1 cellular context compared by ENCODE assay signal in the genomic region with DNA sequence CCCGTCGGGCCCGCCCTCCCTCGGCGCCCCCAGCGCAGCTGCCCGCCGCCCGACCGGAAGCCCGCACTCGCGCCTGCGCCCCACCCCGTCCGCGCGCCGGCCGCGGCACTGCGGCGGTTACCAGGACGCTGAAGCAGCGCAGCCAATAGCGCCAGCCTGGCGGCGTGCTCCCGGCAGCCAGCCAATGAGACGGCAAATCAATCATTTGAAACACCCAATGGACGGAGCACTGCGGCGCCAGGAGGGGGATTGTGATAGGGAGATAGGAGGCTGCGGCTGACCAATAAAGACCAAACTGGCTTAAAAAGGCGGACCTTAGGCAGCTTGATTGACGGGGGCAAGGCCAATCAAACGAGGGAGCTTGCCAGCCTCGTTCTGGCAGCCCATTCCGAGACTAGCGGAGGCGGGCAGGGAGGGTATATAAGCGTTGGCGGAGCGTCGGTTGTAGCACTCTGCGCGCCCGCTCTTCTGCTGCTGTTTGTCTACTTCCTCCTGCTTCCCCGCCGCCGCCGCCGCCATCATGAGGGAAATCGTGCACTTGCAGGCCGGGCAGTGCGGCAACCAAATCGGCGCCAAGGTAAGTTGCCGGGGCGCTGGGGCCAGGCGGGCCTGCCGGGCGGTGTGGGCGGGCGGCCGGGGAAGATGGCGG.
TF ChIP-seq lines count a peak whose summit lies in the region.

A gene (plus strand): TSS at position 447 of the 649 bp plus-strand sequence. CDS start 74 bp downstream, at position 521.

TF ChIP-seq in K562, 482 proteins besides CTCF, POLR2A, EP300 and RAD21 (continued from another document and continues in another):
- TF ChIP-seq, protein P1, sequence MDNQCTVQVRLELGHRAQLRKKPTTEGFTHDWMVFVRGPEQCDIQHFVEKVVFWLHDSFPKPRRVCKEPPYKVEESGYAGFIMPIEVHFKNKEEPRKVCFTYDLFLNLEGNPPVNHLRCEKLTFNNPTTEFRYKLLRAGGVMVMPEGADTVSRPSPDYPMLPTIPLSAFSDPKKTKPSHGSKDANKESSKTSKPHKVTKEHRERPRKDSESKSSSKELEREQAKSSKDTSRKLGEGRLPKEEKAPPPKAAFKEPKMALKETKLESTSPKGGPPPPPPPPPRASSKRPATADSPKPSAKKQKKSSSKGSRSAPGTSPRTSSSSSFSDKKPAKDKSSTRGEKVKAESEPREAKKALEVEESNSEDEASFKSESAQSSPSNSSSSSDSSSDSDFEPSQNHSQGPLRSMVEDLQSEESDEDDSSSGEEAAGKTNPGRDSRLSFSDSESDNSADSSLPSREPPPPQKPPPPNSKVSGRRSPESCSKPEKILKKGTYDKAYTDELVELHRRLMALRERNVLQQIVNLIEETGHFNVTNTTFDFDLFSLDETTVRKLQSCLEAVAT (IDR thresholded peaks at IDR 0.05) = peak; percentile 66 to 99
- TF ChIP-seq COPS2 (conservative IDR thresholded peaks at IDR 0.05) (no peak), NFIC (IDR thresholded peaks at IDR 0.05) (peak; percentile 79), BACH1 (tag; IDR thresholded peaks at IDR 0.05) (no peak), LEF1 (IDR thresholded peaks at IDR 0.05) (peak; percentile 42; the same call in 1 of the 2 replicates), MAFG (tag; conservative IDR thresholded peaks at IDR 0.05) (no peak), GATA2 (CRISPR knock-in tag; IDR thresholded peaks at IDR 0.05) (no peak), YBX1 (IDR thresholded peaks at IDR 0.05) (no peak), ZNF778 (CRISPR knock-in tag; IDR thresholded peaks at IDR 0.05) (no peak), WHSC1 (IDR thresholded peaks at IDR 0.05; ENCODE audit: low read length) (no peak), ZNF311 (CRISPR knock-in tag; IDR thresholded peaks at IDR 0.05) (no peak), TAF1 (IDR thresholded peaks at IDR 0.05; ENCODE audit: control insufficient read depth, extremely low read depth, insufficient read depth, low read length, severe bottlenecking) (peak; percentile 99), HDGF (IDR thresholded peaks at IDR 0.05) (no peak), CREM (IDR thresholded peaks at IDR 0.05; ENCODE audit: low read depth) (peak; percentile 71), THRAP3 (IDR thresholded peaks at IDR 0.05; ENCODE audit: borderline replicate concordance) (no peak), ZNF41 (CRISPR knock-in tag; conservative IDR thresholded peaks at IDR 0.05) (no peak), POLR2AphosphoS5 (IDR thresholded peaks at IDR 0.05; ENCODE audit: control insufficient read depth, insufficient read depth, low read depth, low read length) (peak; percentile 99), TARDBP (IDR thresholded peaks at IDR 0.05) (peak; percentile 42; the same call in 1 of the 2 replicates), ZFX (CRISPR knock-in tag; IDR thresholded peaks at IDR 0.05) (peak; percentile 30; the same call in 1 of the 2 replicates), NCOA6 (IDR thresholded peaks at IDR 0.05) (no peak), SAFB (IDR thresholded peaks at IDR 0.05; ENCODE audit: borderline replicate concordance, low read depth, low read length) (no peak), TAF7 (tag; IDR thresholded peaks at IDR 0.05) (peak; percentile 98), ZNF12 (CRISPR knock-in tag; IDR thresholded peaks at IDR 0.05) (no peak), ERF (CRISPR knock-in tag; IDR thresholded peaks at IDR 0.05) (peak; percentile 88), HNRNPH1 (optimal IDR thresholded peaks at IDR 0.05; ENCODE audit: low read depth, low read length) (no peak), PTTG1 (tag; IDR thresholded peaks at IDR 0.05; ENCODE audit: low read depth) (no peak), ZBTB17 (CRISPR knock-in tag; IDR thresholded peaks at IDR 0.05) (0 out of 2 replicates have a peak, but pooled peaks have one; percentile 57), SRSF1 (IDR thresholded peaks at IDR 0.05; ENCODE audit: low read depth, low read length) (no peak), GTF2E2 (tag; IDR thresholded peaks at IDR 0.05) (peak; percentile 99), CAMTA2 (CRISPR knock-in tag; conservative IDR thresholded peaks at IDR 0.05) (peak; percentile 89; the same call in 1 of the 2 replicates), ZNF253 (CRISPR knock-in tag; conservative IDR thresholded peaks at IDR 0.05) (no peak), DDX20 (tag; IDR thresholded peaks at IDR 0.05; ENCODE audit: low read depth) (no peak), ZNF586 (CRISPR knock-in tag; conservative IDR thresholded peaks at IDR 0.05) (no peak), ZNF174 (CRISPR knock-in tag; IDR thresholded peaks at IDR 0.05) (no peak), ZNF197 (CRISPR knock-in tag; IDR thresholded peaks at IDR 0.05; ENCODE audit: low read depth) (no peak), ZNF408 (CRISPR knock-in tag; IDR thresholded peaks at IDR 0.05; ENCODE audit: low read depth) (no peak), SRSF7 (optimal IDR thresholded peaks at IDR 0.05; ENCODE audit: low read depth, low read length) (no peak), TBP (optimal IDR thresholded peaks at IDR 0.05; ENCODE audit: low read depth, low read length) (no peak), POLR2AphosphoS2 (IDR thresholded peaks at IDR 0.05; ENCODE audit: low read length) (peak; percentile 93; the same call in 1 of the 2 replicates), HDAC1 (IDR thresholded peaks at IDR 0.05) (peak in 1 of 2 experiments; percentile 36; a peak in 2 of 4 replicates), FOSL1 (tag; conservative IDR thresholded peaks at IDR 0.05) (no peak), CBFA2T3 (IDR thresholded peaks at IDR 0.05) (no peak), HEY1 (CRISPR knock-in tag; IDR thresholded peaks at IDR 0.05; ENCODE audit: borderline replicate concordance) (no peak), FOXM1 (IDR thresholded peaks at IDR 0.05; ENCODE audit: low read depth) (peak; percentile 100), FOXM1 (CRISPR knock-in tag; IDR thresholded peaks at IDR 0.05; ENCODE audit: low read depth) (peak; percentile 100), POLR3A (IDR thresholded peaks at IDR 0.05; ENCODE audit: borderline replicate concordance, extremely low read depth, insufficient read depth, insufficient read length) (no peak), ZBTB8A (IDR thresholded peaks at IDR 0.05; ENCODE audit: partially characterized antibody) (no peak)
- TF ChIP-seq, protein P2, sequence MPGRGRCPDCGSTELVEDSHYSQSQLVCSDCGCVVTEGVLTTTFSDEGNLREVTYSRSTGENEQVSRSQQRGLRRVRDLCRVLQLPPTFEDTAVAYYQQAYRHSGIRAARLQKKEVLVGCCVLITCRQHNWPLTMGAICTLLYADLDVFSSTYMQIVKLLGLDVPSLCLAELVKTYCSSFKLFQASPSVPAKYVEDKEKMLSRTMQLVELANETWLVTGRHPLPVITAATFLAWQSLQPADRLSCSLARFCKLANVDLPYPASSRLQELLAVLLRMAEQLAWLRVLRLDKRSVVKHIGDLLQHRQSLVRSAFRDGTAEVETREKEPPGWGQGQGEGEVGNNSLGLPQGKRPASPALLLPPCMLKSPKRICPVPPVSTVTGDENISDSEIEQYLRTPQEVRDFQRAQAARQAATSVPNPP (IDR thresholded peaks at IDR 0.05; ENCODE audit: borderline replicate concordance, insufficient read depth, insufficient read length) = no peak
- TF ChIP-seq, protein P3, sequence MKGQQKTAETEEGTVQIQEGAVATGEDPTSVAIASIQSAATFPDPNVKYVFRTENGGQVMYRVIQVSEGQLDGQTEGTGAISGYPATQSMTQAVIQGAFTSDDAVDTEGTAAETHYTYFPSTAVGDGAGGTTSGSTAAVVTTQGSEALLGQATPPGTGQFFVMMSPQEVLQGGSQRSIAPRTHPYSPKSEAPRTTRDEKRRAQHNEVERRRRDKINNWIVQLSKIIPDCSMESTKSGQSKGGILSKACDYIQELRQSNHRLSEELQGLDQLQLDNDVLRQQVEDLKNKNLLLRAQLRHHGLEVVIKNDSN (CRISPR knock-in tag; IDR thresholded peaks at IDR 0.05) = peak; percentile 40; the same call in 1 of the 2 replicates
- TF ChIP-seq, protein P4, sequence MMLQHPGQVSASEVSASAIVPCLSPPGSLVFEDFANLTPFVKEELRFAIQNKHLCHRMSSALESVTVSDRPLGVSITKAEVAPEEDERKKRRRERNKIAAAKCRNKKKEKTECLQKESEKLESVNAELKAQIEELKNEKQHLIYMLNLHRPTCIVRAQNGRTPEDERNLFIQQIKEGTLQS (IDR thresholded peaks at IDR 0.05) = no peak
- TF ChIP-seq, protein P4 (CRISPR knock-in tag; conservative IDR thresholded peaks at IDR 0.05) = 0 out of 2 replicates have a peak, but pooled peaks have one; percentile 40
- TF ChIP-seq, protein P5, sequence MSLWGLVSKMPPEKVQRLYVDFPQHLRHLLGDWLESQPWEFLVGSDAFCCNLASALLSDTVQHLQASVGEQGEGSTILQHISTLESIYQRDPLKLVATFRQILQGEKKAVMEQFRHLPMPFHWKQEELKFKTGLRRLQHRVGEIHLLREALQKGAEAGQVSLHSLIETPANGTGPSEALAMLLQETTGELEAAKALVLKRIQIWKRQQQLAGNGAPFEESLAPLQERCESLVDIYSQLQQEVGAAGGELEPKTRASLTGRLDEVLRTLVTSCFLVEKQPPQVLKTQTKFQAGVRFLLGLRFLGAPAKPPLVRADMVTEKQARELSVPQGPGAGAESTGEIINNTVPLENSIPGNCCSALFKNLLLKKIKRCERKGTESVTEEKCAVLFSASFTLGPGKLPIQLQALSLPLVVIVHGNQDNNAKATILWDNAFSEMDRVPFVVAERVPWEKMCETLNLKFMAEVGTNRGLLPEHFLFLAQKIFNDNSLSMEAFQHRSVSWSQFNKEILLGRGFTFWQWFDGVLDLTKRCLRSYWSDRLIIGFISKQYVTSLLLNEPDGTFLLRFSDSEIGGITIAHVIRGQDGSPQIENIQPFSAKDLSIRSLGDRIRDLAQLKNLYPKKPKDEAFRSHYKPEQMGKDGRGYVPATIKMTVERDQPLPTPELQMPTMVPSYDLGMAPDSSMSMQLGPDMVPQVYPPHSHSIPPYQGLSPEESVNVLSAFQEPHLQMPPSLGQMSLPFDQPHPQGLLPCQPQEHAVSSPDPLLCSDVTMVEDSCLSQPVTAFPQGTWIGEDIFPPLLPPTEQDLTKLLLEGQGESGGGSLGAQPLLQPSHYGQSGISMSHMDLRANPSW (CRISPR knock-in tag; IDR thresholded peaks at IDR 0.05) = peak; percentile 37; the same call in 1 of the 2 replicates
- TF ChIP-seq, protein P6, sequence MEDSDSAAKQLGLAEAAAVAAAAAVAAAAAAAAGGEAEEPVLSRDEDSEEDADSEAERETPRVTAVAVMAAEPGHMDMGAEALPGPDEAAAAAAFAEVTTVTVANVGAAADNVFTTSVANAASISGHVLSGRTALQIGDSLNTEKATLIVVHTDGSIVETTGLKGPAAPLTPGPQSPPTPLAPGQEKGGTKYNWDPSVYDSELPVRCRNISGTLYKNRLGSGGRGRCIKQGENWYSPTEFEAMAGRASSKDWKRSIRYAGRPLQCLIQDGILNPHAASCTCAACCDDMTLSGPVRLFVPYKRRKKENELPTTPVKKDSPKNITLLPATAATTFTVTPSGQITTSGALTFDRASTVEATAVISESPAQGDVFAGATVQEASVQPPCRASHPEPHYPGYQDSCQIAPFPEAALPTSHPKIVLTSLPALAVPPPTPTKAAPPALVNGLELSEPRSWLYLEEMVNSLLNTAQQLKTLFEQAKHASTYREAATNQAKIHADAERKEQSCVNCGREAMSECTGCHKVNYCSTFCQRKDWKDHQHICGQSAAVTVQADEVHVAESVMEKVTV (CRISPR knock-in tag; IDR thresholded peaks at IDR 0.05) = no peak
- TF ChIP-seq, protein P7, sequence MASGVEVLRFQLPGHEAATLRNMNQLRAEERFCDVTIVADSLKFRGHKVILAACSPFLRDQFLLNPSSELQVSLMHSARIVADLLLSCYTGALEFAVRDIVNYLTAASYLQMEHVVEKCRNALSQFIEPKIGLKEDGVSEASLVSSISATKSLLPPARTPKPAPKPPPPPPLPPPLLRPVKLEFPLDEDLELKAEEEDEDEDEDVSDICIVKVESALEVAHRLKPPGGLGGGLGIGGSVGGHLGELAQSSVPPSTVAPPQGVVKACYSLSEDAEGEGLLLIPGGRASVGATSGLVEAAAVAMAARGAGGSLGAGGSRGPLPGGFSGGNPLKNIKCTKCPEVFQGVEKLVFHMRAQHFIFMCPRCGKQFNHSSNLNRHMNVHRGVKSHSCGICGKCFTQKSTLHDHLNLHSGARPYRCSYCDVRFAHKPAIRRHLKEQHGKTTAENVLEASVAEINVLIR (CRISPR knock-in tag; IDR thresholded peaks at IDR 0.05) = no peak
- TF ChIP-seq, protein P8, sequence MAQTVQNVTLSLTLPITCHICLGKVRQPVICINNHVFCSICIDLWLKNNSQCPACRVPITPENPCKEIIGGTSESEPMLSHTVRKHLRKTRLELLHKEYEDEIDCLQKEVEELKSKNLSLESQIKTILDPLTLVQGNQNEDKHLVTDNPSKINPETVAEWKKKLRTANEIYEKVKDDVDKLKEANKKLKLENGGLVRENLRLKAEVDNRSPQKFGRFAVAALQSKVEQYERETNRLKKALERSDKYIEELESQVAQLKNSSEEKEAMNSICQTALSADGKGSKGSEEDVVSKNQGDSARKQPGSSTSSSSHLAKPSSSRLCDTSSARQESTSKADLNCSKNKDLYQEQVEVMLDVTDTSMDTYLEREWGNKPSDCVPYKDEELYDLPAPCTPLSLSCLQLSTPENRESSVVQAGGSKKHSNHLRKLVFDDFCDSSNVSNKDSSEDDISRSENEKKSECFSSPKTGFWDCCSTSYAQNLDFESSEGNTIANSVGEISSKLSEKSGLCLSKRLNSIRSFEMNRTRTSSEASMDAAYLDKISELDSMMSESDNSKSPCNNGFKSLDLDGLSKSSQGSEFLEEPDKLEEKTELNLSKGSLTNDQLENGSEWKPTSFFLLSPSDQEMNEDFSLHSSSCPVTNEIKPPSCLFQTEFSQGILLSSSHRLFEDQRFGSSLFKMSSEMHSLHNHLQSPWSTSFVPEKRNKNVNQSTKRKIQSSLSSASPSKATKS (CRISPR knock-in tag; IDR thresholded peaks at IDR 0.05) = no peak
- TF ChIP-seq, protein P9, sequence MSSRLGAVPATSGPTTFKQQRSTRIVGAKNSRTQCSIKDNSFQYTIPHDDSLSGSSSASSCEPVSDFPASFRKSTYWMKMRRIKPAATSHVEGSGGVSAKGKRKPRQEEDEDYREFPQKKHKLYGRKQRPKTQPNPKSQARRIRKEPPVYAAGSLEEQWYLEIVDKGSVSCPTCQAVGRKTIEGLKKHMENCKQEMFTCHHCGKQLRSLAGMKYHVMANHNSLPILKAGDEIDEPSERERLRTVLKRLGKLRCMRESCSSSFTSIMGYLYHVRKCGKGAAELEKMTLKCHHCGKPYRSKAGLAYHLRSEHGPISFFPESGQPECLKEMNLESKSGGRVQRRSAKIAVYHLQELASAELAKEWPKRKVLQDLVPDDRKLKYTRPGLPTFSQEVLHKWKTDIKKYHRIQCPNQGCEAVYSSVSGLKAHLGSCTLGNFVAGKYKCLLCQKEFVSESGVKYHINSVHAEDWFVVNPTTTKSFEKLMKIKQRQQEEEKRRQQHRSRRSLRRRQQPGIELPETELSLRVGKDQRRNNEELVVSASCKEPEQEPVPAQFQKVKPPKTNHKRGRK (tag; IDR thresholded peaks at IDR 0.05) = no peak
- TF ChIP-seq, protein P10, sequence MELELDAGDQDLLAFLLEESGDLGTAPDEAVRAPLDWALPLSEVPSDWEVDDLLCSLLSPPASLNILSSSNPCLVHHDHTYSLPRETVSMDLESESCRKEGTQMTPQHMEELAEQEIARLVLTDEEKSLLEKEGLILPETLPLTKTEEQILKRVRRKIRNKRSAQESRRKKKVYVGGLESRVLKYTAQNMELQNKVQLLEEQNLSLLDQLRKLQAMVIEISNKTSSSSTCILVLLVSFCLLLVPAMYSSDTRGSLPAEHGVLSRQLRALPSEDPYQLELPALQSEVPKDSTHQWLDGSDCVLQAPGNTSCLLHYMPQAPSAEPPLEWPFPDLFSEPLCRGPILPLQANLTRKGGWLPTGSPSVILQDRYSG (tag; conservative IDR thresholded peaks at IDR 0.05; ENCODE audit: low read depth) = no peak
